Comparison of ENCODE assay signal across 15 cellular contexts in genomic region chr10:99787782-99788181, GRCh38.
"Had no signal": no experiment of that assay in that cellular context is flagged by ENCODE, and none has a peak within 500 bp of the region (broad histone marks: within the 10 kb centered on the region; RNA-seq: fewer than 3 reads in every experiment).

No MANE protein-coding gene starts in this region.

- H3K4me1 Mint-ChIP-seq: activated B cell treated with CpG ODN at 0.5 μM for 24 hours; activated CD4-positive, alpha-beta T cell treated with anti-CD3 and anti-CD28 coated beads, Interleukin-2, amount 10 ng/mL, durations not matched to agents 7 days and 5 days; activated naive CD4-positive, alpha-beta T cell treated with anti-CD3 and anti-CD28 coated beads, Interleukin-2, amount 10 ng/mL, durations not matched to agents 7 days and 5 days; central memory CD8-positive, alpha-beta T cell; naive B cell; stimulated activated effector memory CD8-positive, alpha-beta T cell treated with anti-CD3 and anti-CD28 coated beads, Interleukin-12 subunit alpha, Interleukin-12 subunit beta, amount 100 ng/mL, for 72 hours had no signal

- H3K4me3 Mint-ChIP-seq: activated B cell treated with CpG ODN at 0.5 μM for 24 hours; activated CD4-positive, alpha-beta T cell treated with anti-CD3 and anti-CD28 coated beads, Interleukin-2, amount 10 ng/mL, durations not matched to agents 7 days and 5 days; activated naive CD4-positive, alpha-beta T cell treated with anti-CD3 and anti-CD28 coated beads, Interleukin-2, amount 10 ng/mL, durations not matched to agents 7 days and 5 days; central memory CD8-positive, alpha-beta T cell; naive B cell; stimulated activated effector memory CD8-positive, alpha-beta T cell treated with anti-CD3 and anti-CD28 coated beads, Interleukin-12 subunit alpha, Interleukin-12 subunit beta, amount 100 ng/mL, for 72 hours had no signal

- DNase-seq: activated B cell treated with CpG ODN at 0.5 μM for 24 hours; activated CD4-positive, alpha-beta T cell treated with anti-CD3 and anti-CD28 coated beads, Interleukin-2, amount 10 ng/mL, durations not matched to agents 7 days and 5 days; activated CD8-positive, alpha-beta memory T cell treated with anti-CD3 and anti-CD28 coated beads for 24 hours; activated naive CD4-positive, alpha-beta T cell treated with anti-CD3 and anti-CD28 coated beads, Interleukin-2, amount 10 ng/mL, durations not matched to agents 7 days and 5 days; cortex of kidney; islet precursor cell; left lung; naive B cell; retina; T-helper 2 cell had no signal

- ATAC-seq: stimulated activated effector memory CD8-positive, alpha-beta T cell treated with anti-CD3 and anti-CD28 coated beads, Interleukin-12 subunit alpha, Interleukin-12 subunit beta, amount 100 ng/mL, for 72 hours had no signal

- H3K9me3 Mint-ChIP-seq: activated B cell treated with CpG ODN at 0.5 μM for 24 hours; activated CD4-positive, alpha-beta T cell treated with anti-CD3 and anti-CD28 coated beads, Interleukin-2, amount 10 ng/mL, durations not matched to agents 7 days and 5 days; activated naive CD4-positive, alpha-beta T cell treated with anti-CD3 and anti-CD28 coated beads, Interleukin-2, amount 10 ng/mL, durations not matched to agents 7 days and 5 days; activated T-helper 2 cell treated with anti-CD3 and anti-CD28 coated beads, Interferon-gamma antibody, Interleukin-2, Interleukin-4, amounts not matched to agents 10 μg/mL and 5 μg/mL and 100 μg/mL, durations not matched to agents 14 hours and 24 hours and 36 hours; central memory CD8-positive, alpha-beta T cell; stimulated activated effector memory CD8-positive, alpha-beta T cell treated with anti-CD3 and anti-CD28 coated beads, Interleukin-12 subunit alpha, Interleukin-12 subunit beta, amount 100 ng/mL, for 72 hours had no signal

- H3K79me2 ChIP-seq: parathyroid adenoma had no signal

- H3K9me3 ChIP-seq: body of pancreas, left lung had no signal

- H3K27me3 ChIP-seq: body of pancreas, left lung had no signal

- H3K9ac ChIP-seq: parathyroid adenoma had no signal

- H2AFZ ChIP-seq: parathyroid adenoma had no signal

- H3K27me3 Mint-ChIP-seq: activated B cell treated with CpG ODN at 0.5 μM for 24 hours; activated CD4-positive, alpha-beta T cell treated with anti-CD3 and anti-CD28 coated beads, Interleukin-2, amount 10 ng/mL, durations not matched to agents 7 days and 5 days; activated naive CD4-positive, alpha-beta T cell treated with anti-CD3 and anti-CD28 coated beads, Interleukin-2, amount 10 ng/mL, durations not matched to agents 7 days and 5 days; central memory CD8-positive, alpha-beta T cell; naive B cell had no signal

- H3K27ac ChIP-seq: body of pancreas, parathyroid adenoma had no signal

- H3K4me1 ChIP-seq: body of pancreas, left lung, parathyroid adenoma had no signal

- H3K4me3 ChIP-seq: body of pancreas, left lung had no signal

- H3K36me3 Mint-ChIP-seq: activated naive CD4-positive, alpha-beta T cell treated with anti-CD3 and anti-CD28 coated beads, Interleukin-2, amount 10 ng/mL, durations not matched to agents 7 days and 5 days; stimulated activated effector memory CD8-positive, alpha-beta T cell treated with anti-CD3 and anti-CD28 coated beads, Interleukin-12 subunit alpha, Interleukin-12 subunit beta, amount 100 ng/mL, for 72 hours had no signal

- H3K27ac Mint-ChIP-seq: activated B cell treated with CpG ODN at 0.5 μM for 24 hours; activated CD4-positive, alpha-beta T cell treated with anti-CD3 and anti-CD28 coated beads, Interleukin-2, amount 10 ng/mL, durations not matched to agents 7 days and 5 days; activated naive CD4-positive, alpha-beta T cell treated with anti-CD3 and anti-CD28 coated beads, Interleukin-2, amount 10 ng/mL, durations not matched to agents 7 days and 5 days; activated T-helper 2 cell treated with anti-CD3 and anti-CD28 coated beads, Interferon-gamma antibody, Interleukin-2, Interleukin-4, amounts not matched to agents 10 μg/mL and 5 μg/mL and 100 μg/mL, durations not matched to agents 14 hours and 24 hours and 36 hours; naive B cell; stimulated activated effector memory CD8-positive, alpha-beta T cell treated with anti-CD3 and anti-CD28 coated beads, Interleukin-12 subunit alpha, Interleukin-12 subunit beta, amount 100 ng/mL, for 72 hours had no signal

- H3K36me3 ChIP-seq: left lung had no signal
